ENCODE assay signal across 25 cellular contexts in genomic region chr3:172277151-172277652, GRCh38.
"Had no signal": no experiment of that assay in that cellular context is flagged by ENCODE, and none has a peak within 500 bp of the region (broad histone marks: within the 10 kb centered on the region; RNA-seq: fewer than 3 reads in every experiment).

No MANE protein-coding gene starts in this region.

- H3K9me3 Mint-ChIP-seq: activated CD8-positive, alpha-beta T cell treated with anti-CD3 and anti-CD28 coated beads for 36 hours; activated naive CD4-positive, alpha-beta T cell treated with anti-CD3 and anti-CD28 coated beads, Interleukin-2, amount 50 U/mL, for 24 hours; activated T-cell treated with anti-CD3 and anti-CD28 coated beads, Interleukin-2, amount 50 U/mL, for 24 hours; activated T-helper 1 cell treated with anti-CD3 and anti-CD28 coated beads, Interleukin-12 subunit alpha, Interleukin-12 subunit beta, Interleukin-2, Interleukin-4 antibody, amounts not matched to agents 30 ng/mL and 10 ng/mL and 1 ng/mL, durations not matched to agents 14 hours and 24 hours and 36 hours; central memory CD8-positive, alpha-beta T cell; T-helper 1 cell treated with Interleukin-12 subunit alpha and Interleukin-12 subunit beta and Interleukin-4 antibody, amounts not matched to agents 30 μg/mL and 1 μg/mL, for 36 hours had no signal

- H3K27ac Mint-ChIP-seq: activated CD8-positive, alpha-beta T cell treated with anti-CD3 and anti-CD28 coated beads for 36 hours; activated naive CD4-positive, alpha-beta T cell treated with anti-CD3 and anti-CD28 coated beads, Interleukin-2, amount 50 U/mL, for 24 hours; activated T-cell treated with anti-CD3 and anti-CD28 coated beads, Interleukin-2, amount 50 U/mL, for 24 hours; activated T-helper 1 cell treated with anti-CD3 and anti-CD28 coated beads, Interleukin-12 subunit alpha, Interleukin-12 subunit beta, Interleukin-2, Interleukin-4 antibody, amounts not matched to agents 30 ng/mL and 10 ng/mL and 1 ng/mL, durations not matched to agents 14 hours and 24 hours and 36 hours; T-helper 1 cell treated with Interleukin-12 subunit alpha and Interleukin-12 subunit beta and Interleukin-4 antibody, amounts not matched to agents 30 μg/mL and 1 μg/mL, for 36 hours had no signal

- H3K4me3 Mint-ChIP-seq: activated CD8-positive, alpha-beta T cell treated with anti-CD3 and anti-CD28 coated beads for 36 hours; activated naive CD4-positive, alpha-beta T cell treated with anti-CD3 and anti-CD28 coated beads, Interleukin-2, amount 50 U/mL, for 24 hours; activated T-cell treated with anti-CD3 and anti-CD28 coated beads, Interleukin-2, amount 50 U/mL, for 24 hours; activated T-helper 1 cell treated with anti-CD3 and anti-CD28 coated beads, Interleukin-12 subunit alpha, Interleukin-12 subunit beta, Interleukin-2, Interleukin-4 antibody, amounts not matched to agents 30 ng/mL and 10 ng/mL and 1 ng/mL, durations not matched to agents 14 hours and 24 hours and 36 hours; central memory CD8-positive, alpha-beta T cell; T-helper 1 cell treated with Interleukin-12 subunit alpha and Interleukin-12 subunit beta and Interleukin-4 antibody, amounts not matched to agents 30 μg/mL and 1 μg/mL, for 36 hours had no signal

- H3K27ac ChIP-seq: RWPE1 had no signal

- ATAC-seq: activated CD4-positive, CD25-positive, alpha-beta regulatory T cell treated with anti-CD3 and anti-CD28 coated beads, Interleukin-2, amount 50 U/mL, for 24 hours; activated CD8-positive, alpha-beta T cell treated with anti-CD3 and anti-CD28 coated beads for 36 hours; body of pancreas; Panc1 had no signal

- H3K4me1 Mint-ChIP-seq: activated naive CD4-positive, alpha-beta T cell treated with anti-CD3 and anti-CD28 coated beads, Interleukin-2, amount 50 U/mL, for 24 hours had no signal

- H3K9me3 ChIP-seq: body of pancreas, MG63 had no signal

- H3K4me3 ChIP-seq: body of pancreas, MG63 had no signal

- H3K27me3 ChIP-seq: body of pancreas, MG63 had no signal

- H3K27me3 Mint-ChIP-seq: activated CD8-positive, alpha-beta T cell treated with anti-CD3 and anti-CD28 coated beads for 36 hours; activated naive CD4-positive, alpha-beta T cell treated with anti-CD3 and anti-CD28 coated beads, Interleukin-2, amount 50 U/mL, for 24 hours; activated T-cell treated with anti-CD3 and anti-CD28 coated beads, Interleukin-2, amount 50 U/mL, for 24 hours; central memory CD8-positive, alpha-beta T cell had no signal

- DNase-seq: activated CD4-positive, alpha-beta T cell treated with anti-CD3 and anti-CD28 coated beads for 4 hours; activated CD8-positive, alpha-beta memory T cell treated with anti-CD3 and anti-CD28 coated beads, Interleukin-2, amount 50 U/mL, for 48 hours; activated CD8-positive, alpha-beta T cell treated with anti-CD3 and anti-CD28 coated beads for 36 hours; activated effector memory CD4-positive, alpha-beta T cell treated with Interleukin-2 at 50 U/mL for 16 hours; activated naive CD4-positive, alpha-beta T cell; activated T-cell treated with anti-CD3 and anti-CD28 coated beads, Interleukin-2, amount 50 U/mL, for 24 hours; aorta; body of pancreas; MG63; NCI-H1105; NCI-H1436; NCI-H1694 treated with DMSO at 0.1 percent for 48 hours; NCI-H2081 treated with DMSO at 0.1 percent for 48 hours; NCI-H2171 treated with DMSO at 0.1 percent for 48 hours; NCI-H226; NCI-H526 treated with DMSO at 0.1 percent for 48 hours; NCI-H82; Right ventricle myocardium superior had no signal
